8 cellular contexts compared by ENCODE assay signal in the genomic region with DNA sequence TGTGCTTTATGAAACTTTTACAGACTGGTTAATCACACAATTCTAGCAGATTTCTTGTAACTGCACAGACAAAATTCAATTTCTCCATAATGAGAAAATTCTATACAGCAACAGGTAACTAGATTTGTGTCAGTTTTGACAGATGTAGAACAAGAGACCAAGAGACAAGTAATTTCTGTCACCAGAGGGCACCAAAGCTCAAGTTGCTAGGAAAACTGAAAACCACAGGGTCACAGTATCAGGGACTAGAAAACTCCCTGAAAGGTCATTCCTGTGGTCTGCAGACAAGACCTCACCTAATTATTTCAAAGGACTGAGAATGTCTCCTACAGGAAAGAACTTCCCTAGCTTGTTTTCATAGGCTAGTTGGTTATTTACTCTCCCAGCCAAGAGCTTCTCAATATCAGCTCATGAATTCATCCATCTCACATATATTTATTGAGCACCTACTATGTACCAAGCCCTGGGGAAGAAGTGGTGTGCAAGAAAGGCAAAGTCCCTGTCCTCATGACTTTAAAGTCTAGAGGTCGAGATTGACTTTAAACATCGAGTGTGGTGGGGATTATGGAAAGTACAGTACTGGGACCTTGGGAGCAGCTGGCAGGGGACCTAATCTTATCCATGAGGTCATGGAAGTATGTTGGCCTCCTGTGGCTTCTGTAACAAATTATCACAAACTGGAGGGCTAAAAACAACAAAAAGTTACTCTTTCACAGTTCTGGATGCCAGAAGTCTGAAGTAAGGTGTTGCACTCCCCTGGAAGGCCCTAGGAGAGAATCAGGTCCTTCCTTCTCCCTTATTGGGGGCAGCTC. TPM values are rescaled to one million over a fixed set of nuclear protein-coding genes. Genes with fewer than 3 reads are reported as not detected.
DNase-seq lines count a peak whose midpoint lies in the region; ATAC-seq, FAIRE-seq and TF ChIP-seq lines count a peak whose summit lies in the region.

No MANE protein-coding gene starts in this region.

- H3K27me3 Mint-ChIP-seq in chondrocyte (ENCODE audit: low read depth), result peaks cover 12% of the 10 kb centered on the region

- ATAC-seq in left lung (peak; percentile 75), GM21381 (IDR thresholded peaks at IDR 0.05; ENCODE audit: unreplicated experiment) (no peak)

- H3K4me3 ChIP-seq in left lung, result no peak overlapping the region
- H3K4me3 ChIP-seq in uterus, result no peak overlapping the region

- H3K4me1 ChIP-seq in left lung, result no peaks in the 10 kb centered on the region
- peaks cover 0 to 5% of the 10 kb centered on the region in 2 donors for H3K4me1 ChIP-seq in uterus

- peak; percentile 8 for DNase-seq in activated naive CD4-positive, alpha-beta T cell treated with Interleukin-2 at 50 U/mL for 16 hours
- DNase-seq in activated naive CD4-positive, alpha-beta T cell (lab: John Stamatoyannopoulos, UW), result no peak
- DNase-seq in HTR-8/SVneo (ENCODE audit: insufficient read length, low spot score), result peak; percentile 57
- DNase-seq in OCI-M2 (lab: John Stamatoyannopoulos, UW; ENCODE audit: unreplicated experiment), result peak; percentile 46
- DNase-seq in chondrocyte (ENCODE audit: low spot score), result no peak
- DNase-seq in left lung, result no peak
- peak in 1 of 2 donors; percentile 47 for DNase-seq in uterus

- no peaks in the 10 kb centered on the region for H3K36me3 Mint-ChIP-seq in chondrocyte (ENCODE audit: low read depth)

- intact Hi-C loops in left lung (cut with DNase I) (loop anchor here in 1 of 2 donors (10.0 kb wide), 1 partner anchor 51 kb away; no protein-coding TSS in a partner anchor), uterus (cut with DNase I; ENCODE audit: low total_unique reads) (no loop called here)

- no peak overlapping the region for H3K4me3 Mint-ChIP-seq in chondrocyte (ENCODE audit: unreplicated experiment)

- H3K9me3 ChIP-seq in left lung (no peaks in the 10 kb centered on the region), uterus (no peaks in the 10 kb centered on the region)

- TF ChIP-seq CTCF in chondrocyte (IDR thresholded peaks at IDR 0.05) (peak; percentile 91), left lung (IDR thresholded peaks at IDR 0.05) (peak; percentile 51 to 57), uterus (IDR thresholded peaks at IDR 0.05) (peak; percentile 56 to 70 (median 65))

- H3K36me3 ChIP-seq in left lung (no peaks in the 10 kb centered on the region), uterus (no peaks in the 10 kb centered on the region)

- H3K27me3 ChIP-seq in left lung (no peaks in the 10 kb centered on the region), uterus (no peaks in the 10 kb centered on the region)

- H3K27ac ChIP-seq in left lung (no peak overlapping the region), uterus (no peak overlapping the region)

- peaks cover 5% of the 10 kb centered on the region for H3K9me3 Mint-ChIP-seq in chondrocyte (ENCODE audit: low read depth)

- no peak for FAIRE-seq in HTR-8/SVneo (lab: Jason Lieb, UNC)

- H3K27ac Mint-ChIP-seq in chondrocyte (ENCODE audit: unreplicated experiment), result no peak overlapping the region

- TF ChIP-seq POLR2A in uterus (IDR thresholded peaks at IDR 0.05), result no peak

- H3K4me1 Mint-ChIP-seq in chondrocyte (ENCODE audit: low read depth), result peaks cover 19% of the 10 kb centered on the region

RNA-seq across cellular contexts. Expression of a gene that starts 47.8 kb away (rescaled TPM):
- total RNA-seq in chondrocyte, result 56.0 to 63.6 TPM (median 56.3 TPM) in 3 replicates
- total RNA-seq in left lung, result 10 to 100 TPM; 48.1 to 51.7 TPM
- total RNA-seq in uterus, result 10 to 100 TPM; 38.9 to 80.6 (median 59.3) TPM

Comparison
In these comparisons a context has a peak if more than half of its experiments do, and no peak if none do; other contexts are left out.
1. DNase-seq: peak in activated naive CD4-positive, alpha-beta T cell treated with Interleukin-2 at 50 U/mL for 16 hours (single experiment), HTR-8/SVneo (single experiment) and OCI-M2 (single experiment); none in activated naive CD4-positive, alpha-beta T cell (0 of 4), chondrocyte (single experiment) and left lung (0 of 2).
2. Peak in every context shown above with its lines, with median percentiles within 50 percentile points of each other: CTCF ChIP-seq.